In the genomic region with DNA sequence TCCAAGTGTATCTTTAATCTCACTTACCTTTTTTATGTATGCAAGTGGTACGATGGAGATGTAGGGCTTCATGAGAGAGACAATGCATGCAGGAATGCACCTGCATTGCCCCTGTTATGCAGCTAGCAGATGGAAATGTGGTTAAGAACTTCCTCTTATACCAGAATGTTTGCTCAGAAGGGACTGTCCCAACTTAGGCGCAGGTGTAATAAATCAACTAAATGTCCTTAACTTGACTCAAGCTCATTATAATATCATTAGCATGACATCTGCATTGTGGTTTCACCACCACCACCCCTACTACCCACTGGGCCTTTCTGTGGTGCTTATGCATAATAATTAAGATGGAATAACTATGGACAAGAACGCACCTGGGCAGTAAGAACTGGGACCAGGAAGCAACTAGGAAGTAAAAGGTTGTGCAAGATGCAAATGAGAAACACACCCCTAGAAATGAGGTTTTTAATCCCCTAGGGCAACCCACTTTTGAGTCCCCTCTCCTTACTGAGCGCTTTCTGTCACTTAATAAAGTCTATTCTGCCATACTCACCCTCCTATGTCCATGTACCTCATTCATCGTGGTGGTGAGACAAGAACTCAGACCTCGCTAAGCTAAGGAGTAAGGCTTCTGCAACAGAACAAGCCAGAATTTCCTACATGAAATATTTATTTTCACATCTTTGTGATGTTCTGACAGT, we compare ENCODE assay signal across 9 cellular contexts.
DNase-seq lines count a peak whose midpoint lies in the region; ATAC-seq, FAIRE-seq and TF ChIP-seq lines count a peak whose summit lies in the region.
"Had no signal": no experiment of that assay in that cellular context is flagged by ENCODE, and none has a peak within 500 bp of the region (broad histone marks: within the 10 kb centered on the region; RNA-seq: fewer than 3 reads in every experiment).

No MANE protein-coding gene starts in this region.

- H3K36me3 ChIP-seq in GM12878 (ENCODE audit: control insufficient read depth in 2 of 2, insufficient read depth in 2 of 2, low read length in 1 of 2) (no peaks in the 10 kb centered on the region), suprapubic skin (no peaks in the 10 kb centered on the region)

- no peaks in the 10 kb centered on the region for H4K20me1 ChIP-seq in GM12878 (ENCODE audit: control insufficient read depth, insufficient read depth)

- no peak for TF ChIP-seq RAD21 in GM12878 (IDR thresholded peaks at IDR 0.05; ENCODE audit: insufficient read depth, low read depth, low read length)

- no peaks in the 10 kb centered on the region for H3K27me3 ChIP-seq in GM12878 (replicated peaks in 1 of 2; ENCODE audit: control insufficient read depth in 2 of 2, insufficient read depth in 2 of 2, low read length in 1 of 2)
- no peaks in the 10 kb centered on the region for H3K27me3 ChIP-seq in suprapubic skin

- CTCF ChIA-PET in GM12878 (lab: Yijun Ruan, JAX): interaction anchor here (1.1 kb wide), 1 partner anchor 55 kb away, joined by 3 read pairs; no protein-coding TSS in a partner anchor

- H3K79me2 ChIP-seq in GM12878 (ENCODE audit: control insufficient read depth, insufficient read depth, low read length): no peaks in the 10 kb centered on the region

- ATAC-seq in HG02588 (IDR thresholded peaks at IDR 0.05; ENCODE audit: unreplicated experiment): peak; percentile 98
- ATAC-seq in GM12878: peak; percentile 92

- in situ Hi-C loops in GM13976 (cut with MboI; ENCODE audit: low sequenced_read_pairs, unreplicated experiment) (loop anchor here (25.0 kb wide), 1 partner anchor 877 kb away; no protein-coding TSS in a partner anchor), GM12878 (cut with MboI) (loop anchor here (25.0 kb wide), 1 partner anchor 1827 kb away; no protein-coding TSS in a partner anchor)

- DNase-seq in GM13976 (ENCODE audit: low spot score) (peak; percentile 31), NOMO-1 (lab: John Stamatoyannopoulos, UW; ENCODE audit: unreplicated experiment in 2 of 2) (peak; percentile 46 to 78), GM12878 (ENCODE audit: low read depth, low spot score) (peak; percentile 39), SKM-1 (lab: John Stamatoyannopoulos, UW; ENCODE audit: unreplicated experiment) (no peak), lower leg skin (ENCODE audit: low spot score in 2 of 2) (no peak), suprapubic skin (ENCODE audit: low spot score in 2 of 2) (no peak), COR-L47 (lab: John Stamatoyannopoulos, UW) (no peak)

- H3K9ac ChIP-seq in GM12878 (ENCODE audit: control insufficient read depth, insufficient read depth, low read length): no peak overlapping the region

- H3K4me1 ChIP-seq in GM12878 (ENCODE audit: control insufficient read depth, insufficient read depth, low read length) (no peaks in the 10 kb centered on the region), suprapubic skin (no peaks in the 10 kb centered on the region)

- WGBS in GM12878 (ENCODE audit: insufficient coverage, insufficient replicate concordance, low lambda C conversion rate, missing lambda C conversion rate): 0% methylated on average over 6 of the region's 6 CpGs
- WGBS in lower leg skin, 2 donors: 84 to 88% methylated on average over 6 of the region's 6 CpGs
- 84% methylated on average over 6 of the region's 6 CpGs for WGBS in suprapubic skin

- TF ChIP-seq CTCF in GM13976 (IDR thresholded peaks at IDR 0.05; ENCODE audit: borderline replicate concordance, control extremely low read depth, extremely low read depth, insufficient read depth, missing control alignments): no peak
- TF ChIP-seq CTCF in GM12878 (IDR thresholded peaks at IDR 0.05 in 2 of 3, conservative IDR thresholded peaks at IDR 0.05 in 1 of 3; ENCODE audit: control insufficient read depth in 2 of 3, extremely low read depth in 1 of 3, insufficient read depth in 1 of 3, low read depth in 3 of 3, low read length in 3 of 3): no peak
- TF ChIP-seq CTCF in lower leg skin (IDR thresholded peaks at IDR 0.05): no peak
- TF ChIP-seq CTCF in suprapubic skin (IDR thresholded peaks at IDR 0.05): no peak

- H3K9me3 ChIP-seq in GM12878 (replicated peaks; ENCODE audit: control insufficient read depth, insufficient read depth, low read length): no peaks in the 10 kb centered on the region
- H3K9me3 ChIP-seq in suprapubic skin: no peaks in the 10 kb centered on the region

- no TSS peak for BruUV-seq in GM12878 (replicated peaks; lab: Mats Ljungman, UMichigan)

- no peak overlapping the region for H3K27ac ChIP-seq in GM12878 (ENCODE audit: control insufficient read depth, insufficient read depth)
- no peak overlapping the region for H3K27ac ChIP-seq in suprapubic skin

- TF ChIP-seq POLR2A in GM12878 (IDR thresholded peaks at IDR 0.05; ENCODE audit: low read depth, low read length) (no peak), lower leg skin (IDR thresholded peaks at IDR 0.05) (no peak), suprapubic skin (IDR thresholded peaks at IDR 0.05) (no peak)

- H3K4me3 ChIP-seq in GM12878 (no peak overlapping the region), lower leg skin (ENCODE audit: low read depth, poor library complexity, severe bottlenecking) (no peak overlapping the region), suprapubic skin (no peak overlapping the region)

- SMC1A ChIA-PET in GM12878 (lab: Charles Lee; ENCODE audit: uncharacterized antibody, unreplicated experiment): no interaction called here

- no peak overlapping the region for H3K4me2 ChIP-seq in GM12878 (ENCODE audit: control insufficient read depth, insufficient read depth)

- RAD21 ChIA-PET in GM12878 (lab: Charles Lee; ENCODE audit: unreplicated experiment): no interaction called here

- TF ChIP-seq EP300 in GM12878 (IDR thresholded peaks at IDR 0.05; ENCODE audit: borderline replicate concordance in 1 of 2, control insufficient read depth in 1 of 2, low read depth in 2 of 2, low read length in 2 of 2) (peak in 1 of 2 experiments; percentile 53; a peak in 1 of 4 replicates), suprapubic skin (IDR thresholded peaks at IDR 0.05) (no peak)

- POLR2A ChIA-PET in GM12878 (lab: Charles Lee): no interaction called here

- intact Hi-C loops in GM12878 (cut with micrococcal nuclease; ENCODE audit: unreplicated experiment) (no loop called here), lower leg skin (cut with DNase I; ENCODE audit: low total_unique reads) (loop anchor here (5.0 kb wide), 1 partner anchor 803 kb away; no protein-coding TSS in a partner anchor)

- no peak overlapping the region for H2AFZ ChIP-seq in GM12878 (ENCODE audit: control insufficient read depth, low read depth, low read length)

- peak; percentile 90 for FAIRE-seq in GM12878 (lab: Jason Lieb, UNC)
- FAIRE-seq: astrocyte had no signal

TF ChIP-seq in GM12878, 131 proteins besides CTCF, POLR2A, EP300 and RAD21 (continues in another document):
- peak; percentile 61 for TF ChIP-seq ATF7 (IDR thresholded peaks at IDR 0.05; ENCODE audit: low read depth)
- no peak for TF ChIP-seq TBL1XR1 (IDR thresholded peaks at IDR 0.05; ENCODE audit: low read depth, low read length)
- TF ChIP-seq, protein P1, sequence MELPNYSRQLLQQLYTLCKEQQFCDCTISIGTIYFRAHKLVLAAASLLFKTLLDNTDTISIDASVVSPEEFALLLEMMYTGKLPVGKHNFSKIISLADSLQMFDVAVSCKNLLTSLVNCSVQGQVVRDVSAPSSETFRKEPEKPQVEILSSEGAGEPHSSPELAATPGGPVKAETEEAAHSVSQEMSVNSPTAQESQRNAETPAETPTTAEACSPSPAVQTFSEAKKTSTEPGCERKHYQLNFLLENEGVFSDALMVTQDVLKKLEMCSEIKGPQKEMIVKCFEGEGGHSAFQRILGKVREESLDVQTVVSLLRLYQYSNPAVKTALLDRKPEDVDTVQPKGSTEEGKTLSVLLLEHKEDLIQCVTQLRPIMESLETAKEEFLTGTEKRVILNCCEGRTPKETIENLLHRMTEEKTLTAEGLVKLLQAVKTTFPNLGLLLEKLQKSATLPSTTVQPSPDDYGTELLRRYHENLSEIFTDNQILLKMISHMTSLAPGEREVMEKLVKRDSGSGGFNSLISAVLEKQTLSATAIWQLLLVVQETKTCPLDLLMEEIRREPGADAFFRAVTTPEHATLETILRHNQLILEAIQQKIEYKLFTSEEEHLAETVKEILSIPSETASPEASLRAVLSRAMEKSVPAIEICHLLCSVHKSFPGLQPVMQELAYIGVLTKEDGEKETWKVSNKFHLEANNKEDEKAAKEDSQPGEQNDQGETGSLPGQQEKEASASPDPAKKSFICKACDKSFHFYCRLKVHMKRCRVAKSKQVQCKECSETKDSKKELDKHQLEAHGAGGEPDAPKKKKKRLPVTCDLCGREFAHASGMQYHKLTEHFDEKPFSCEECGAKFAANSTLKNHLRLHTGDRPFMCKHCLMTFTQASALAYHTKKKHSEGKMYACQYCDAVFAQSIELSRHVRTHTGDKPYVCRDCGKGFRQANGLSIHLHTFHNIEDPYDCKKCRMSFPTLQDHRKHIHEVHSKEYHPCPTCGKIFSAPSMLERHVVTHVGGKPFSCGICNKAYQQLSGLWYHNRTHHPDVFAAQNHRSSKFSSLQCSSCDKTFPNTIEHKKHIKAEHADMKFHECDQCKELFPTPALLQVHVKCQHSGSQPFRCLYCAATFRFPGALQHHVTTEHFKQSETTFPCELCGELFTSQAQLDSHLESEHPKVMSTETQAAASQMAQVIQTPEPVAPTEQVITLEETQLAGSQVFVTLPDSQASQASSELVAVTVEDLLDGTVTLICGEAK (IDR thresholded peaks at IDR 0.05; ENCODE audit: borderline replicate concordance): no peak
- TF ChIP-seq, protein P2, sequence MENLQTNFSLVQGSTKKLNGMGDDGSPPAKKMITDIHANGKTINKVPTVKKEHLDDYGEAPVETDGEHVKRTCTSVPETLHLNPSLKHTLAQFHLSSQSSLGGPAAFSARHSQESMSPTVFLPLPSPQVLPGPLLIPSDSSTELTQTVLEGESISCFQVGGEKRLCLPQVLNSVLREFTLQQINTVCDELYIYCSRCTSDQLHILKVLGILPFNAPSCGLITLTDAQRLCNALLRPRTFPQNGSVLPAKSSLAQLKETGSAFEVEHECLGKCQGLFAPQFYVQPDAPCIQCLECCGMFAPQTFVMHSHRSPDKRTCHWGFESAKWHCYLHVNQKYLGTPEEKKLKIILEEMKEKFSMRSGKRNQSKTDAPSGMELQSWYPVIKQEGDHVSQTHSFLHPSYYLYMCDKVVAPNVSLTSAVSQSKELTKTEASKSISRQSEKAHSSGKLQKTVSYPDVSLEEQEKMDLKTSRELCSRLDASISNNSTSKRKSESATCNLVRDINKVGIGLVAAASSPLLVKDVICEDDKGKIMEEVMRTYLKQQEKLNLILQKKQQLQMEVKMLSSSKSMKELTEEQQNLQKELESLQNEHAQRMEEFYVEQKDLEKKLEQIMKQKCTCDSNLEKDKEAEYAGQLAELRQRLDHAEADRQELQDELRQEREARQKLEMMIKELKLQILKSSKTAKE (IDR thresholded peaks at IDR 0.05; ENCODE audit: low read depth, poor library complexity, severe bottlenecking): no peak
- TF ChIP-seq CREB1 (IDR thresholded peaks at IDR 0.05; ENCODE audit: low read depth): peak; percentile 42; the same call in 1 of the 2 replicates

Comparison
In these comparisons a context has a peak if more than half of its experiments do, and no peak if none do; other contexts are left out.
1. DNase-seq: peak in GM13976 (single experiment), NOMO-1 (2 of 2) and GM12878 (single experiment); none in SKM-1 (single experiment), lower leg skin (0 of 2), suprapubic skin (0 of 2) and COR-L47 (single experiment).